17 cellular contexts compared by ENCODE assay signal in genomic region chr20:57801581-57801980, GRCh38.
DNase-seq lines count a peak whose midpoint lies in the region; ATAC-seq lines count a peak whose summit lies in the region.
"Had no signal": no experiment of that assay in that cellular context is flagged by ENCODE, and none has a peak within 500 bp of the region (broad histone marks: within the 10 kb centered on the region; RNA-seq: fewer than 3 reads in every experiment).

No MANE protein-coding gene starts in this region.

- no peak for ATAC-seq in HG03135 (IDR thresholded peaks at IDR 0.05; ENCODE audit: unreplicated experiment)
- ATAC-seq: GM12878 had no signal

- DNase-seq in activated effector memory CD4-positive, alpha-beta T cell treated with anti-CD3 and anti-CD28 coated beads, Interleukin-2, amount 50 U/mL, for 16 hours = peak; percentile 39
- DNase-seq in activated effector memory CD4-positive, alpha-beta T cell treated with Interleukin-2 at 50 U/mL for 16 hours = no peak
- DNase-seq in left kidney (ENCODE audit: low read depth, low spot score) (peak; percentile 31), posterior vena cava (ENCODE audit: low spot score) (peak; percentile 67), NCI-H1417 treated with DMSO at 0.1 percent for 48 hours (lab: John Stamatoyannopoulos, UW) (no peak), NCI-H1436 (lab: John Stamatoyannopoulos, UW) (no peak)
- DNase-seq: 8988T; C1 segment of cervical spinal cord; CD4-positive, CD25-positive, alpha-beta regulatory T cell; CD8-positive, alpha-beta memory T cell; COR-L47; DMS 273 treated with DMSO at 0.1 percent for 48 hours; DMS53; EL; H9 had no signal

- intact Hi-C loops in posterior vena cava (cut with DNase I) = no loop called here

Comparison
In these comparisons a context has a peak if more than half of its experiments do, and no peak if none do; other contexts are left out.
1. DNase-seq: peak in activated effector memory CD4-positive, alpha-beta T cell treated with anti-CD3 and anti-CD28 coated beads, Interleukin-2, amount 50 U/mL, for 16 hours (single experiment), left kidney (single experiment) and posterior vena cava (single experiment); none in activated effector memory CD4-positive, alpha-beta T cell treated with Interleukin-2 at 50 U/mL for 16 hours (single experiment), NCI-H1417 treated with DMSO at 0.1 percent for 48 hours (single experiment) and NCI-H1436 (single experiment).